ENCODE assay signal across 24 cellular contexts in genomic region chr12:112169086-112169872, GRCh38. TPM values are rescaled to one million over a fixed set of nuclear protein-coding genes. Genes with fewer than 3 reads are reported as not detected.
DNase-seq lines count a peak whose midpoint lies in the region; ATAC-seq and TF ChIP-seq lines count a peak whose summit lies in the region.
"Had no signal": no experiment of that assay in that cellular context is flagged by ENCODE, and none has a peak within 500 bp of the region (broad histone marks: within the 10 kb centered on the region; RNA-seq: fewer than 3 reads in every experiment).

No MANE protein-coding gene starts in this region.

- no peak overlapping the region for H3K23ac ChIP-seq in H9 (ENCODE audit: insufficient read length, low read depth, low read length)
- no peak overlapping the region for H3K23ac ChIP-seq in trophoblast cell (ENCODE audit: low read length)

- H3T11ph ChIP-seq in H9 (ENCODE audit: low read length), result no peak overlapping the region

- H3K4me1 Mint-ChIP-seq in activated CD8-positive, alpha-beta memory T cell treated with anti-CD3 and anti-CD28 coated beads, Interleukin-2, amount 10 ng/mL, durations not matched to agents 7 days and 5 days, result peaks cover 3% of the 10 kb centered on the region
- H3K4me1 Mint-ChIP-seq in H9 (0 out of 4 replicates have a peak, but pooled peaks cover 0 to 2% of the 10 kb centered on the region in 2 experiments), endodermal cell (no peaks in the 10 kb centered on the region)

- H3K9ac ChIP-seq in H9 (ENCODE audit: extremely low read depth, insufficient read length, low read length) (no peak overlapping the region), endodermal cell (ENCODE audit: extremely low read depth, low read length, poor library complexity, severe bottlenecking) (no peak overlapping the region), trophoblast cell (ENCODE audit: low read length) (no peak overlapping the region)

- H3K4me3 ChIP-seq in endodermal cell (ENCODE audit: low read length), result no peak overlapping the region
- no peak overlapping the region for H3K4me3 ChIP-seq in trophoblast cell (ENCODE audit: low read depth, low read length)
- H3K4me3 ChIP-seq: ascending aorta, hepatocyte, MG63, upper lobe of right lung had no signal

- H4K8ac ChIP-seq in H9 (replicated peaks; ENCODE audit: insufficient read length, low read depth, low read length), result no peak overlapping the region
- no peak overlapping the region for H4K8ac ChIP-seq in trophoblast cell (ENCODE audit: low read depth, low read length)

- DNase-seq in activated CD8-positive, alpha-beta memory T cell treated with anti-CD3 and anti-CD28 coated beads, Interleukin-2, amount 10 ng/mL, durations not matched to agents 7 days and 5 days, result no peak
- DNase-seq in activated CD8-positive, alpha-beta memory T cell treated with anti-CD3 and anti-CD28 coated beads for 24 hours, result no peak
- DNase-seq in H9, result no peak
- peak; percentile 47 for DNase-seq in endodermal cell
- DNase-seq in trophoblast cell, result no peak
- no peak for DNase-seq in NCI-H446 treated with DMSO at 0.1 percent for 48 hours (lab: John Stamatoyannopoulos, UW)
- DNase-seq: activated B cell treated with CpG ODN at 0.5 μM for 24 hours; activated CD4-positive, alpha-beta T cell treated with anti-CD3 and anti-CD28 coated beads, Interleukin-2, amount 50 U/mL, for 4 hours; AML-193; cerebellar nuclear complex; foreskin keratinocyte; GOT3; MG63; NCI-H1417 treated with DMSO at 0.1 percent for 48 hours; NCI-H2107; NCI-H510A; nucleus accumbens; stimulated activated CD4-positive, alpha-beta T cell treated with anti-CD3 and anti-CD28 coated beads, Interleukin-4, amount 100 ng/mL, for 4 hours had no signal

- no CpG with 5 or more reads among the region's 19 CpGs for WGBS in H9 (ENCODE audit: extremely low coverage, insufficient read length, low lambda C conversion rate)
- 94 to 100% methylated on average over 9 to 19 of the region's 19 CpGs for WGBS in endodermal cell (ENCODE audit: insufficient coverage in 1 of 2, insufficient read length in 1 of 2), 2 experiments
- WGBS in trophoblast cell (ENCODE audit: extremely low coverage, insufficient coverage, insufficient read length), result no CpG with 5 or more reads among the region's 19 CpGs

- H2BK120ac ChIP-seq in H9 (ENCODE audit: low read depth, low read length, poor library complexity, severe bottlenecking), result no peak overlapping the region
- no peak overlapping the region for H2BK120ac ChIP-seq in trophoblast cell (ENCODE audit: insufficient read depth, low read length, poor library complexity)

- peaks cover 4% of the 10 kb centered on the region for H4K20me1 ChIP-seq in H9 (ENCODE audit: control insufficient read depth, insufficient read depth, insufficient read length)

- H2BK20ac ChIP-seq in H9 (ENCODE audit: low read depth, low read length, poor library complexity, severe bottlenecking), result no peak overlapping the region

- no peak overlapping the region for H4K91ac ChIP-seq in H9 (ENCODE audit: insufficient read length, low read depth, low read length)
- no peak overlapping the region for H4K91ac ChIP-seq in trophoblast cell (ENCODE audit: low read depth, low read length)

- no peak overlapping the region for H3K18ac ChIP-seq in H9 (ENCODE audit: insufficient read length, low read depth, low read length)
- H3K18ac ChIP-seq in trophoblast cell (ENCODE audit: low read length), result no peak overlapping the region

- H3K36me3 ChIP-seq in endodermal cell (ENCODE audit: control insufficient read depth, insufficient read depth, low read length) (peaks cover 19% of the 10 kb centered on the region), trophoblast cell (ENCODE audit: control insufficient read depth in 1 of 2, insufficient read depth in 2 of 2, low read length in 2 of 2) (peaks cover 33 to 39% of the 10 kb centered on the region in 2 experiments)
- H3K36me3 ChIP-seq: MG63 had no signal

- H2AFZ ChIP-seq in H9 (ENCODE audit: low read length) (no peak overlapping the region), trophoblast cell (ENCODE audit: insufficient read depth, low read length, poor library complexity) (no peak overlapping the region)
- H2AFZ ChIP-seq: hepatocyte had no signal

- no peaks in the 10 kb centered on the region for H3K36me3 Mint-ChIP-seq in activated CD8-positive, alpha-beta memory T cell treated with anti-CD3 and anti-CD28 coated beads, Interleukin-2, amount 10 ng/mL, durations not matched to agents 7 days and 5 days
- H3K36me3 Mint-ChIP-seq in H9 (ENCODE audit: insufficient read depth in 1 of 3, low read depth in 3 of 3), result peaks cover 5 to 24% (median 10%) of the 10 kb centered on the region in 3 experiments; a peak in 6 of 7 replicates
- peaks cover 32% of the 10 kb centered on the region for H3K36me3 Mint-ChIP-seq in endodermal cell (ENCODE audit: low read depth)
- H3K36me3 Mint-ChIP-seq: activated naive CD8-positive, alpha-beta T cell had no signal

- H3K27me3 ChIP-seq in H9 (ENCODE audit: insufficient read depth, low read length) (no peaks in the 10 kb centered on the region), endodermal cell (ENCODE audit: control insufficient read depth, insufficient read depth, low read length, poor library complexity, severe bottlenecking) (no peaks in the 10 kb centered on the region), trophoblast cell (ENCODE audit: insufficient read depth, low read length) (no peaks in the 10 kb centered on the region)
- H3K27me3 ChIP-seq: ascending aorta, foreskin keratinocyte, hepatocyte, MG63, upper lobe of right lung had no signal

- H3K27ac Mint-ChIP-seq in activated CD8-positive, alpha-beta memory T cell treated with anti-CD3 and anti-CD28 coated beads, Interleukin-2, amount 10 ng/mL, durations not matched to agents 7 days and 5 days, result peak overlapping the region; percentile 44
- H3K27ac Mint-ChIP-seq in H9 (peak overlapping the region in 2 of 3 experiments; percentile 40 to 89; a peak in 4 of 7 replicates), endodermal cell (no peak overlapping the region)
- H3K27ac Mint-ChIP-seq: activated B cell treated with CpG ODN at 0.5 μM for 24 hours; activated naive CD8-positive, alpha-beta T cell had no signal

- no peaks in the 10 kb centered on the region for H3K27me3 Mint-ChIP-seq in activated CD8-positive, alpha-beta memory T cell treated with anti-CD3 and anti-CD28 coated beads, Interleukin-2, amount 10 ng/mL, durations not matched to agents 7 days and 5 days
- H3K27me3 Mint-ChIP-seq in H9 (ENCODE audit: low read depth) (peaks cover 1% of the 10 kb centered on the region), endodermal cell (ENCODE audit: insufficient read depth) (no peaks in the 10 kb centered on the region)
- H3K27me3 Mint-ChIP-seq: activated B cell treated with CpG ODN at 0.5 μM for 24 hours; activated naive CD8-positive, alpha-beta T cell had no signal

- no peak for TF ChIP-seq CTCF in H9 (conservative IDR thresholded peaks at IDR 0.05)
- TF ChIP-seq CTCF in endodermal cell (conservative IDR thresholded peaks at IDR 0.05), result no peak

- H2BK15ac ChIP-seq in H9 (ENCODE audit: low read depth, low read length), result no peak overlapping the region

- H3K79me2 ChIP-seq in H9 (ENCODE audit: insufficient read depth, low read length), result no peaks in the 10 kb centered on the region
- H3K79me2 ChIP-seq in trophoblast cell (ENCODE audit: control insufficient read depth, insufficient read depth, low read length, poor library complexity), result no peaks in the 10 kb centered on the region
- H3K79me2 ChIP-seq: hepatocyte had no signal

- CTCF ChIA-PET in activated CD8-positive, alpha-beta memory T cell treated with anti-CD3 and anti-CD28 coated beads, Interleukin-2, amount 10 ng/mL, durations not matched to agents 7 days and 5 days (lab: Charles Lee), result interaction anchor here (1.2 to 1.6 kb wide), 3 partner anchors 11 to 44 kb away, joined by 3 to 6 read pairs (median 4); partner anchors contain the start of gene TRAFD1

- H3K9me3 ChIP-seq in H9 (ENCODE audit: control insufficient read depth, low read depth, low read length) (no peaks in the 10 kb centered on the region), endodermal cell (ENCODE audit: control insufficient read depth, low read length) (no peaks in the 10 kb centered on the region), trophoblast cell (ENCODE audit: insufficient read depth, low read depth, low read length) (no peaks in the 10 kb centered on the region)
- H3K9me3 ChIP-seq: ascending aorta, MG63, upper lobe of right lung had no signal

- H3K56ac ChIP-seq in H9 (ENCODE audit: insufficient read length, low read depth, low read length), result no peak overlapping the region

- H2BK5ac ChIP-seq in H9 (ENCODE audit: insufficient read length, low read length), result no peak overlapping the region
- no peak overlapping the region for H2BK5ac ChIP-seq in trophoblast cell (ENCODE audit: low read depth, low read length, poor library complexity)

- peak overlapping the region; percentile 54 for H4K12ac ChIP-seq in trophoblast cell (ENCODE audit: low read depth, low read length)

- H3K4me2 ChIP-seq in H9 (ENCODE audit: insufficient read depth, insufficient read length, low read length) (no peak overlapping the region), trophoblast cell (ENCODE audit: low read length) (no peak overlapping the region)
- H3K4me2 ChIP-seq: hepatocyte had no signal

- H2AK5ac ChIP-seq in H9 (ENCODE audit: insufficient read length, low read length) (no peak overlapping the region), trophoblast cell (ENCODE audit: low read length) (no peak overlapping the region)

- H4K5ac ChIP-seq in H9 (ENCODE audit: insufficient read length, low read depth, low read length), result no peak overlapping the region

- H3K4me3 Mint-ChIP-seq in activated CD8-positive, alpha-beta memory T cell treated with anti-CD3 and anti-CD28 coated beads, Interleukin-2, amount 10 ng/mL, durations not matched to agents 7 days and 5 days, result no peak overlapping the region
- no peak overlapping the region for H3K4me3 Mint-ChIP-seq in H9
- no peak overlapping the region for H3K4me3 Mint-ChIP-seq in endodermal cell
- H3K4me3 Mint-ChIP-seq: activated B cell treated with CpG ODN at 0.5 μM for 24 hours; activated naive CD8-positive, alpha-beta T cell had no signal

- H3K4ac ChIP-seq in H9 (ENCODE audit: low read depth, low read length), result no peak overlapping the region
- no peak overlapping the region for H3K4ac ChIP-seq in trophoblast cell (ENCODE audit: low read depth, low read length)

- H3K9me3 Mint-ChIP-seq in activated CD8-positive, alpha-beta memory T cell treated with anti-CD3 and anti-CD28 coated beads, Interleukin-2, amount 10 ng/mL, durations not matched to agents 7 days and 5 days (ENCODE audit: low read depth), result no peaks in the 10 kb centered on the region
- H3K9me3 Mint-ChIP-seq in H9 (no peaks in the 10 kb centered on the region), endodermal cell (no peaks in the 10 kb centered on the region)
- H3K9me3 Mint-ChIP-seq: activated B cell treated with CpG ODN at 0.5 μM for 24 hours had no signal

- H3K4me1 ChIP-seq in H9 (ENCODE audit: insufficient read depth, low read length) (no peaks in the 10 kb centered on the region), endodermal cell (ENCODE audit: control insufficient read depth, insufficient read depth, low read length) (no peaks in the 10 kb centered on the region), trophoblast cell (ENCODE audit: control insufficient read depth in 1 of 2, insufficient read depth in 2 of 2, low read length in 2 of 2) (no peaks in the 10 kb centered on the region)
- H3K4me1 ChIP-seq: ascending aorta, foreskin keratinocyte, upper lobe of right lung had no signal

- no peak for ATAC-seq in activated CD8-positive, alpha-beta memory T cell treated with anti-CD3 and anti-CD28 coated beads, Interleukin-2, amount 10 ng/mL, durations not matched to agents 7 days and 5 days
- ATAC-seq in HG03097 (IDR thresholded peaks at IDR 0.05; ENCODE audit: low FRiP score, unreplicated experiment) (no peak), GM19395 (IDR thresholded peaks at IDR 0.05; ENCODE audit: unreplicated experiment) (no peak)
- ATAC-seq: foreskin keratinocyte, upper lobe of right lung had no signal

- no peaks in the 10 kb centered on the region for H3K23me2 ChIP-seq in H9 (ENCODE audit: insufficient read length, low read depth, low read length, poor library complexity, severe bottlenecking)

- no peak overlapping the region for H2BK12ac ChIP-seq in H9 (ENCODE audit: insufficient read length, low read depth, low read length)
- no peak overlapping the region for H2BK12ac ChIP-seq in trophoblast cell (ENCODE audit: low read length)

- H3K27ac ChIP-seq in H9 (ENCODE audit: insufficient read length, low read depth, low read length), result no peak overlapping the region
- no peak overlapping the region for H3K27ac ChIP-seq in endodermal cell (ENCODE audit: low read depth, low read length)
- H3K27ac ChIP-seq in trophoblast cell (ENCODE audit: low read depth, low read length), result no peak overlapping the region
- H3K27ac ChIP-seq: ascending aorta, foreskin keratinocyte, hepatocyte, upper lobe of right lung had no signal

- H3K14ac ChIP-seq in H9 (ENCODE audit: insufficient read depth, low read length) (no peak overlapping the region), trophoblast cell (ENCODE audit: low read length) (no peak overlapping the region)

- H3K79me1 ChIP-seq in H9 (ENCODE audit: insufficient read depth, low read depth, low read length, poor library complexity, severe bottlenecking) (no peaks in the 10 kb centered on the region), trophoblast cell (ENCODE audit: low read length) (no peaks in the 10 kb centered on the region)

RNA-seq across cellular contexts. Expression of gene TRAFD1, which starts 43.9 kb away (rescaled TPM):
- 10 to 100 TPM; 52.1 to 56.8 TPM for total RNA-seq in activated CD8-positive, alpha-beta memory T cell treated with anti-CD3 and anti-CD28 coated beads, Interleukin-2, amount 10 ng/mL, durations not matched to agents 7 days and 5 days
- 32.0 and 32.9 TPM in 2 replicates for total RNA-seq in H9 (2021)
- total RNA-seq in endodermal cell, result 10 to 100 TPM; 25.2 to 28.9 TPM
- polyA plus RNA-seq in endodermal cell (2013, experiment 1 of 2), result 37.6 TPM
- 32.3 TPM for polyA plus RNA-seq in endodermal cell (2013, experiment 2 of 2)
- polyA plus RNA-seq in trophoblast cell (2013), result 15.0 and 16.1 TPM in 2 replicates
